1 cellular context compared by ENCODE assay signal in genomic region chr7:47720907-47721244, GRCh38.
TF ChIP-seq lines count a peak whose summit lies in the region.

No MANE protein-coding gene starts in this region.

TF ChIP-seq in HepG2, 621 proteins besides CTCF, POLR2A, EP300 and RAD21 (continues in another document):
- TF ChIP-seq PAXIP1 (CRISPR knock-in tag; conservative IDR thresholded peaks at IDR 0.05), result peak; percentile 31; the same call in 1 of the 2 replicates
- no peak for TF ChIP-seq ARNT2 (CRISPR knock-in tag; IDR thresholded peaks at IDR 0.05; ENCODE audit: low read depth)
- no peak for TF ChIP-seq ZBTB39 (CRISPR knock-in tag; IDR thresholded peaks at IDR 0.05)
- TF ChIP-seq HOXA3 (CRISPR knock-in tag; IDR thresholded peaks at IDR 0.05), result no peak
- peak; percentile 17; the same call in 1 of the 2 replicates for TF ChIP-seq HNF4A (CRISPR knock-in tag; IDR thresholded peaks at IDR 0.05)
- TF ChIP-seq MAZ (IDR thresholded peaks at IDR 0.05; ENCODE audit: borderline replicate concordance, low read depth, low read length), result no peak
- TF ChIP-seq MAZ (CRISPR knock-in tag; IDR thresholded peaks at IDR 0.05; ENCODE audit: low read depth), result no peak
- TF ChIP-seq PLSCR1 (CRISPR knock-in tag; IDR thresholded peaks at IDR 0.05; ENCODE audit: borderline replicate concordance), result no peak
- no peak for TF ChIP-seq ZNF563 (CRISPR knock-in tag; IDR thresholded peaks at IDR 0.05)
- TF ChIP-seq NRL (CRISPR knock-in tag; IDR thresholded peaks at IDR 0.05; ENCODE audit: borderline replicate concordance), result no peak
- TF ChIP-seq ZNF256 (CRISPR knock-in tag; conservative IDR thresholded peaks at IDR 0.05), result no peak
- no peak for TF ChIP-seq ZNF589 (CRISPR knock-in tag; conservative IDR thresholded peaks at IDR 0.05)
- no peak for TF ChIP-seq ETS1 (CRISPR knock-in tag; IDR thresholded peaks at IDR 0.05)
- TF ChIP-seq YEATS4 (CRISPR knock-in tag; IDR thresholded peaks at IDR 0.05; ENCODE audit: borderline replicate concordance), result no peak
- no peak for TF ChIP-seq KDM1A (CRISPR knock-in tag; IDR thresholded peaks at IDR 0.05)
- peak; percentile 49; the same call in 1 of the 2 replicates for TF ChIP-seq FOXA3 (CRISPR knock-in tag; IDR thresholded peaks at IDR 0.05)
- no peak for TF ChIP-seq ZNF839 (CRISPR knock-in tag; IDR thresholded peaks at IDR 0.05; ENCODE audit: borderline replicate concordance)
- TF ChIP-seq ATF4 (CRISPR knock-in tag; IDR thresholded peaks at IDR 0.05), result no peak
- TF ChIP-seq SRF (IDR thresholded peaks at IDR 0.05; ENCODE audit: low read depth, low read length), result no peak
- no peak for TF ChIP-seq TOE1 (CRISPR knock-in tag; IDR thresholded peaks at IDR 0.05)
- TF ChIP-seq FOSL1 (CRISPR knock-in tag; IDR thresholded peaks at IDR 0.05; ENCODE audit: borderline replicate concordance), result no peak
- no peak for TF ChIP-seq ZHX1 (CRISPR knock-in tag; IDR thresholded peaks at IDR 0.05; ENCODE audit: low read depth)
- no peak for TF ChIP-seq HDAC6 (IDR thresholded peaks at IDR 0.05; ENCODE audit: low read depth, low read length)
- TF ChIP-seq STAT6 (CRISPR knock-in tag; IDR thresholded peaks at IDR 0.05; ENCODE audit: borderline replicate concordance), result no peak
- no peak for TF ChIP-seq ZNF639 (CRISPR knock-in tag; conservative IDR thresholded peaks at IDR 0.05)
- TF ChIP-seq PRMT3 (CRISPR knock-in tag; IDR thresholded peaks at IDR 0.05; ENCODE audit: borderline replicate concordance, low read depth), result no peak
- TF ChIP-seq TEAD2 (CRISPR knock-in tag; IDR thresholded peaks at IDR 0.05), result no peak
- TF ChIP-seq ZIK1 (CRISPR knock-in tag; IDR thresholded peaks at IDR 0.05; ENCODE audit: borderline replicate concordance, low read depth), result no peak
- no peak for TF ChIP-seq ZSCAN31 (CRISPR knock-in tag; IDR thresholded peaks at IDR 0.05; ENCODE audit: low read depth)
- TF ChIP-seq ZNF142 (CRISPR knock-in tag; IDR thresholded peaks at IDR 0.05), result no peak
